16 cellular contexts compared by ENCODE assay signal in genomic region chr7:50608196-50608906, GRCh38. TPM values are rescaled to one million over a fixed set of nuclear protein-coding genes. Genes with fewer than 3 reads are reported as not detected.
DNase-seq lines count a peak whose midpoint lies in the region; ATAC-seq and TF ChIP-seq lines count a peak whose summit lies in the region.
"Had no signal": no experiment of that assay in that cellular context is flagged by ENCODE, and none has a peak within 500 bp of the region (broad histone marks: within the 10 kb centered on the region; RNA-seq: fewer than 3 reads in every experiment).

No MANE protein-coding gene starts in this region.

- H3K36me3 ChIP-seq in mucosa of descending colon (ENCODE audit: low read depth), result no peaks in the 10 kb centered on the region
- H3K36me3 ChIP-seq: cardiac muscle cell had no signal

- H3K27me3 Mint-ChIP-seq in activated CD8-positive, alpha-beta memory T cell treated with anti-CD3 and anti-CD28 coated beads, Interleukin-2, amount 10 ng/mL, durations not matched to agents 7 days and 5 days, result peaks cover 19% of the 10 kb centered on the region
- H3K27me3 Mint-ChIP-seq in T-helper 1 cell treated with Interleukin-12 subunit alpha and Interleukin-12 subunit beta and Interleukin-4 antibody, amounts not matched to agents 30 μg/mL and 1 μg/mL, for 36 hours (ENCODE audit: low read depth), result peaks cover 12% of the 10 kb centered on the region

- peak; percentile 37 for DNase-seq in activated CD8-positive, alpha-beta memory T cell treated with anti-CD3 and anti-CD28 coated beads, Interleukin-2, amount 10 ng/mL, durations not matched to agents 7 days and 5 days
- no peak for DNase-seq in activated CD8-positive, alpha-beta memory T cell treated with anti-CD3 and anti-CD28 coated beads, Interleukin-2, amount 50 U/mL, for 4 hours
- DNase-seq in mucosa of descending colon (no peak), NCI-H128 (lab: John Stamatoyannopoulos, UW; ENCODE audit: unreplicated experiment) (no peak), posterior vena cava (ENCODE audit: low spot score) (no peak)
- DNase-seq in stimulated activated CD4-positive, alpha-beta T cell treated with anti-CD3 and anti-CD28 coated beads, Interleukin-12 subunit alpha, Interleukin-12 subunit beta, amount 100 ng/mL, for 4 hours, result no peak
- DNase-seq: activated CD4-positive, CD25-positive, alpha-beta regulatory T cell treated with anti-CD3 and anti-CD28 coated beads, Interleukin-2, amount 50 U/mL, for 72 hours; endodermal cell; GDM1; NCI-H2029; nephron progenitor cell; stimulated activated CD4-positive, alpha-beta T cell treated with anti-CD3 and anti-CD28 coated beads, Interleukin-2, amount 100 ng/mL, for 24 hours; tibial artery had no signal

- H3K27ac Mint-ChIP-seq in activated CD8-positive, alpha-beta memory T cell treated with anti-CD3 and anti-CD28 coated beads, Interleukin-2, amount 10 ng/mL, durations not matched to agents 7 days and 5 days, result peak overlapping the region; percentile 78
- H3K27ac Mint-ChIP-seq in T-helper 1 cell treated with Interleukin-12 subunit alpha and Interleukin-12 subunit beta and Interleukin-4 antibody, amounts not matched to agents 30 μg/mL and 1 μg/mL, for 36 hours, result no peak overlapping the region
- H3K27ac Mint-ChIP-seq: endodermal cell, nephron progenitor cell had no signal

- no peak overlapping the region for H3K4me3 ChIP-seq in mucosa of descending colon
- H3K4me3 ChIP-seq: cardiac muscle cell, tibial artery had no signal

- H3K9me3 Mint-ChIP-seq in activated CD8-positive, alpha-beta memory T cell treated with anti-CD3 and anti-CD28 coated beads, Interleukin-2, amount 10 ng/mL, durations not matched to agents 7 days and 5 days (ENCODE audit: low read depth), result no peaks in the 10 kb centered on the region
- peaks cover 11% of the 10 kb centered on the region for H3K9me3 Mint-ChIP-seq in T-helper 1 cell treated with Interleukin-12 subunit alpha and Interleukin-12 subunit beta and Interleukin-4 antibody, amounts not matched to agents 30 μg/mL and 1 μg/mL, for 36 hours
- H3K9me3 Mint-ChIP-seq: endodermal cell, nephron progenitor cell had no signal

- CTCF ChIA-PET in activated CD8-positive, alpha-beta memory T cell treated with anti-CD3 and anti-CD28 coated beads, Interleukin-2, amount 10 ng/mL, durations not matched to agents 7 days and 5 days (lab: Charles Lee), result interaction anchor here (0.9 to 4.3 kb wide), 10 partner anchors 10 to 190 kb away, joined by 3 to 15 read pairs (median 4); no protein-coding TSS in a partner anchor

- ATAC-seq in activated CD8-positive, alpha-beta memory T cell treated with anti-CD3 and anti-CD28 coated beads, Interleukin-2, amount 10 ng/mL, durations not matched to agents 7 days and 5 days, result peak; percentile 73
- ATAC-seq in HG02798 (IDR thresholded peaks at IDR 0.05; ENCODE audit: poor library complexity, unreplicated experiment), result peak; percentile 58
- peak; percentile 55 for ATAC-seq in mucosa of descending colon

- H3K9me3 ChIP-seq in mucosa of descending colon, result no peaks in the 10 kb centered on the region
- H3K9me3 ChIP-seq: tibial artery had no signal

- H3K4me1 Mint-ChIP-seq in activated CD8-positive, alpha-beta memory T cell treated with anti-CD3 and anti-CD28 coated beads, Interleukin-2, amount 10 ng/mL, durations not matched to agents 7 days and 5 days, result peaks cover 42% of the 10 kb centered on the region
- H3K4me1 Mint-ChIP-seq in T-helper 1 cell treated with Interleukin-12 subunit alpha and Interleukin-12 subunit beta and Interleukin-4 antibody, amounts not matched to agents 30 μg/mL and 1 μg/mL, for 36 hours (ENCODE audit: low read depth), result peaks cover 26% of the 10 kb centered on the region
- H3K4me1 Mint-ChIP-seq: endodermal cell had no signal

- peaks cover 6% of the 10 kb centered on the region for H3K36me3 Mint-ChIP-seq in activated CD8-positive, alpha-beta memory T cell treated with anti-CD3 and anti-CD28 coated beads, Interleukin-2, amount 10 ng/mL, durations not matched to agents 7 days and 5 days
- peaks cover 3% of the 10 kb centered on the region for H3K36me3 Mint-ChIP-seq in T-helper 1 cell treated with Interleukin-12 subunit alpha and Interleukin-12 subunit beta and Interleukin-4 antibody, amounts not matched to agents 30 μg/mL and 1 μg/mL, for 36 hours (ENCODE audit: low read depth)

- intact Hi-C loops in mucosa of descending colon (cut with DNase I, micrococcal nuclease) (no loop called here), posterior vena cava (cut with DNase I) (no loop called here)

- no peak for TF ChIP-seq CTCF in mucosa of descending colon (IDR thresholded peaks at IDR 0.05)

- no peaks in the 10 kb centered on the region for H3K4me1 ChIP-seq in mucosa of descending colon (ENCODE audit: low read depth)
- H3K4me1 ChIP-seq: tibial artery had no signal

- H3K4me3 Mint-ChIP-seq in activated CD8-positive, alpha-beta memory T cell treated with anti-CD3 and anti-CD28 coated beads, Interleukin-2, amount 10 ng/mL, durations not matched to agents 7 days and 5 days, result peak overlapping the region; percentile 46
- peak overlapping the region; percentile 11 for H3K4me3 Mint-ChIP-seq in T-helper 1 cell treated with Interleukin-12 subunit alpha and Interleukin-12 subunit beta and Interleukin-4 antibody, amounts not matched to agents 30 μg/mL and 1 μg/mL, for 36 hours
- H3K4me3 Mint-ChIP-seq: endodermal cell, nephron progenitor cell had no signal

RNA-seq across cellular contexts. Expression of gene DDC, which starts 43.1 kb away (rescaled TPM):
- not detected for total RNA-seq in activated CD8-positive, alpha-beta memory T cell treated with anti-CD3 and anti-CD28 coated beads, Interleukin-2, amount 10 ng/mL, durations not matched to agents 7 days and 5 days
- total RNA-seq in mucosa of descending colon (10 to 100 TPM; 29.6 to 94.5 (median 74.4) TPM), posterior vena cava (not detected)
- total RNA-seq: cardiac muscle cell had no signal

Comparison
In these comparisons a context has a peak if more than half of its experiments do, and no peak if none do; other contexts are left out.
1. RNA of gene DDC, which starts 43.1 kb away (total RNA-seq): 29.6 to 94.5 TPM in mucosa of descending colon; not detected in activated CD8-positive, alpha-beta memory T cell treated with anti-CD3 and anti-CD28 coated beads, Interleukin-2, amount 10 ng/mL, durations not matched to agents 7 days and 5 days and not detected in posterior vena cava; every median in the first group is over 10 times any median in the second.
2. Peak in every context shown above with its lines, with median percentiles within 50 percentile points of each other: ATAC-seq.